32 cellular contexts compared by ENCODE assay signal in the genomic region with DNA sequence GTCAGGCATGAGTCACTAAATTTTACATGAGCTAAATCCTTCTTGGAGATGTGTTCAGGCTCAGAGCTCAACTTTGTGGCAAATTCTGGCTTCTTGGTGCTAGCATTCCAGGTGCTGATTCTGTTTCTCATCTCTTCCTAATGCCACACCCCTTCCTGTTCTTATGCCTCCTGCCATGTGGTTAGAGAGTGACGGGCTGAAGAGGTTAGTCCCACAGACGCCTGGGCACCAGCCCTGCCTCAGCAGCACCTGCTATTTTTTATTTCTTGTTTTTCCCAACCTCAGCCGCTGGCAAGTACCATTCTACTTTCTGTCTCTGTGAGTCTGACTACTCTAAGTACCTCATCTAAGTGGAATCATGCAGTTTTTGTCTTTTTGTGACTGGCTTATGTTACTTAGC.
DNase-seq lines count a peak whose midpoint lies in the region; ATAC-seq and TF ChIP-seq lines count a peak whose summit lies in the region.
"Had no signal": no experiment of that assay in that cellular context is flagged by ENCODE, and none has a peak within 500 bp of the region (broad histone marks: within the 10 kb centered on the region; RNA-seq: fewer than 3 reads in every experiment).

No MANE protein-coding gene starts in this region.

- H3K36me3 ChIP-seq in OCI-LY1 (ENCODE audit: insufficient read depth, low read length): no peaks in the 10 kb centered on the region
- H3K36me3 ChIP-seq: left ventricle myocardium inferior, ovary, suprapubic skin, upper lobe of left lung had no signal

- H4K20me1 ChIP-seq in OCI-LY1 (ENCODE audit: insufficient read depth, low read length): no peaks in the 10 kb centered on the region

- peaks cover 5% of the 10 kb centered on the region for H3K27me3 Mint-ChIP-seq in CD4-positive, alpha-beta T cell

- H3K9ac ChIP-seq in OCI-LY1 (ENCODE audit: low read length): no peak overlapping the region

- ATAC-seq in CD4-positive, alpha-beta T cell (ENCODE audit: poor library complexity): no peak
- ATAC-seq: activated CD4-positive, CD25-positive, alpha-beta regulatory T cell treated with anti-CD3 and anti-CD28 coated beads, Interleukin-2, amount 50 U/mL, for 24 hours; activated naive CD8-positive, alpha-beta T cell treated with anti-CD3 and anti-CD28 coated beads, Interleukin-2, amount 50 U/mL, for 24 hours; activated T-cell treated with anti-CD3 and anti-CD28 coated beads, Interleukin-2, amount 50 U/mL, for 72 hours; CD8-positive, alpha-beta T cell; effector memory CD8-positive, alpha-beta T cell; GM23338; stimulated activated naive B cell treated with anti-CD40 and anti-IgM and Interleukin-4, amounts not matched to agents 10 μg/mL and 1 μg/mL and 100 μg/mL, for 72 hours had no signal

- no peaks in the 10 kb centered on the region for H3K9me3 Mint-ChIP-seq in CD4-positive, alpha-beta T cell
- H3K9me3 Mint-ChIP-seq: CD8-positive, alpha-beta T cell; effector memory CD8-positive, alpha-beta T cell; GM23338 had no signal

- H3K4me3 ChIP-seq in OCI-LY1 (ENCODE audit: low read depth, low read length, poor library complexity, severe bottlenecking): no peak overlapping the region
- H3K4me3 ChIP-seq: GM23338, left ventricle myocardium inferior, ovary, suprapubic skin, upper lobe of left lung had no signal

- no peaks in the 10 kb centered on the region for H3K27me3 ChIP-seq in OCI-LY1 (ENCODE audit: insufficient read depth, low read length)
- no peaks in the 10 kb centered on the region for H3K27me3 ChIP-seq in CD4-positive, alpha-beta T cell (ENCODE audit: control insufficient read depth, insufficient read depth, low read length)
- H3K27me3 ChIP-seq: ovary, suprapubic skin, upper lobe of left lung had no signal

- no peaks in the 10 kb centered on the region for H3F3A ChIP-seq in OCI-LY1 (ENCODE audit: insufficient read depth, low read length)

- DNase-seq in NCI-H1417 (lab: John Stamatoyannopoulos, UW) (peak; percentile 26 to 85 (median 57)), NCI-H1417 treated with DMSO at 0.1 percent for 48 hours (lab: John Stamatoyannopoulos, UW) (no peak), NCI-H128 (lab: John Stamatoyannopoulos, UW; ENCODE audit: unreplicated experiment) (peak; percentile 16), myocyte (ENCODE audit: low read depth) (peak; percentile 13), UCSD-AML1 (lab: John Stamatoyannopoulos, UW; ENCODE audit: unreplicated experiment) (no peak), activated T-cell treated with anti-CD3 and anti-CD28 coated beads for 4 hours (no peak)
- DNase-seq in CD4-positive, alpha-beta T cell: no peak
- DNase-seq: activated CD4-positive, alpha-beta T cell treated with anti-CD3 and anti-CD28 coated beads, Interleukin-2, amount 50 U/mL, for 4 hours; activated naive CD4-positive, alpha-beta T cell; activated naive CD8-positive, alpha-beta T cell treated with anti-CD3 and anti-CD28 coated beads, Interleukin-2, amount 50 U/mL, for 24 hours; activated T-cell treated with anti-CD3 and anti-CD28 coated beads, Interleukin-2, amount 50 U/mL, for 72 hours; caudate nucleus; CD8-positive, alpha-beta T cell; cortex of kidney; effector memory CD8-positive, alpha-beta T cell; erythroblast; left ventricle myocardium inferior; mesenchymal stem cell; NCI-H1436 treated with DMSO at 0.1 percent for 48 hours; NCI-H226; NCI-H69; ovary; retina; small intestine; stimulated activated naive B cell treated with anti-CD40 and anti-IgM and Interleukin-4, amounts not matched to agents 10 μg/mL and 1 μg/mL and 100 μg/mL, for 72 hours; T-helper 1 cell; upper lobe of left lung had no signal

- H3K27ac Mint-ChIP-seq in CD4-positive, alpha-beta T cell: no peak overlapping the region
- H3K27ac Mint-ChIP-seq: activated naive CD8-positive, alpha-beta T cell treated with anti-CD3 and anti-CD28 coated beads, Interleukin-2, amount 50 U/mL, for 24 hours; activated T-cell treated with anti-CD3 and anti-CD28 coated beads, Interleukin-2, amount 50 U/mL, for 72 hours; CD8-positive, alpha-beta T cell; effector memory CD8-positive, alpha-beta T cell; GM23338; stimulated activated naive B cell treated with anti-CD40 and anti-IgM and Interleukin-4, amounts not matched to agents 10 μg/mL and 1 μg/mL and 100 μg/mL, for 72 hours had no signal

- no peaks in the 10 kb centered on the region for H3K9me2 ChIP-seq in OCI-LY1 (ENCODE audit: low read depth, low read length)

- CTCF ChIA-PET in CD4-positive, alpha-beta T cell (lab: Charles Lee): no interaction called here

- peaks cover 5% of the 10 kb centered on the region for H3K4me1 Mint-ChIP-seq in CD4-positive, alpha-beta T cell (ENCODE audit: low read depth)

- POLR2A ChIA-PET in CD4-positive, alpha-beta T cell (lab: Charles Lee): no interaction called here

- no peak overlapping the region for H3K4me3 Mint-ChIP-seq in CD4-positive, alpha-beta T cell
- H3K4me3 Mint-ChIP-seq: activated naive CD8-positive, alpha-beta T cell treated with anti-CD3 and anti-CD28 coated beads, Interleukin-2, amount 50 U/mL, for 24 hours; activated T-cell treated with anti-CD3 and anti-CD28 coated beads, Interleukin-2, amount 50 U/mL, for 72 hours; CD8-positive, alpha-beta T cell; GM23338; neural crest cell; stimulated activated naive B cell treated with anti-CD40 and anti-IgM and Interleukin-4, amounts not matched to agents 10 μg/mL and 1 μg/mL and 100 μg/mL, for 72 hours had no signal

- TF ChIP-seq CTCF in OCI-LY1 (IDR thresholded peaks at IDR 0.05; ENCODE audit: low read length): no peak
- TF ChIP-seq CTCF in CD4-positive, alpha-beta T cell (IDR thresholded peaks at IDR 0.05): no peak

- intact Hi-C loops in CD4-positive, alpha-beta T cell (cut with DNase I, micrococcal nuclease): no loop called here

- no peak overlapping the region for H3K4me2 ChIP-seq in OCI-LY1 (ENCODE audit: low read length)
- H3K4me2 ChIP-seq: GM23338 had no signal

- H2AFZ ChIP-seq in OCI-LY1 (ENCODE audit: low read length): no peak overlapping the region
- H2AFZ ChIP-seq: GM23338 had no signal

- H3K4me1 ChIP-seq in OCI-LY1 (ENCODE audit: insufficient read depth, low read length, severe bottlenecking): peaks cover 42% of the 10 kb centered on the region
- H3K4me1 ChIP-seq: left ventricle myocardium inferior, suprapubic skin, upper lobe of left lung had no signal

- H3K36me3 Mint-ChIP-seq in CD4-positive, alpha-beta T cell (ENCODE audit: low read depth): no peaks in the 10 kb centered on the region
- H3K36me3 Mint-ChIP-seq: CD8-positive, alpha-beta T cell had no signal

- H3K79me2 ChIP-seq in OCI-LY1 (ENCODE audit: insufficient read depth, low read length): no peaks in the 10 kb centered on the region

- H3K9me3 ChIP-seq in OCI-LY1 (ENCODE audit: low read length): no peaks in the 10 kb centered on the region
- H3K9me3 ChIP-seq in CD4-positive, alpha-beta T cell (ENCODE audit: control insufficient read depth, low read length): no peaks in the 10 kb centered on the region
- H3K9me3 ChIP-seq: ovary, suprapubic skin, upper lobe of left lung had no signal

- peak overlapping the region; percentile 75 for H3K27ac ChIP-seq in OCI-LY1 (ENCODE audit: low read depth, low read length, poor library complexity, severe bottlenecking)
- no peak overlapping the region for H3K27ac ChIP-seq in CD4-positive, alpha-beta T cell (ENCODE audit: low read depth, low read length)
- H3K27ac ChIP-seq: left ventricle myocardium inferior, ovary, suprapubic skin, upper lobe of left lung had no signal

Comparison
In these comparisons a context has a peak if more than half of its experiments do, and no peak if none do; other contexts are left out.
1. DNase-seq: peak in NCI-H1417 (3 of 3), NCI-H128 (single experiment) and myocyte (single experiment); none in NCI-H1417 treated with DMSO at 0.1 percent for 48 hours (single experiment), UCSD-AML1 (single experiment), CD4-positive, alpha-beta T cell (0 of 10) and activated T-cell treated with anti-CD3 and anti-CD28 coated beads for 4 hours (single experiment).